ENCODE assay signal across 2 cellular contexts in the genomic region with DNA sequence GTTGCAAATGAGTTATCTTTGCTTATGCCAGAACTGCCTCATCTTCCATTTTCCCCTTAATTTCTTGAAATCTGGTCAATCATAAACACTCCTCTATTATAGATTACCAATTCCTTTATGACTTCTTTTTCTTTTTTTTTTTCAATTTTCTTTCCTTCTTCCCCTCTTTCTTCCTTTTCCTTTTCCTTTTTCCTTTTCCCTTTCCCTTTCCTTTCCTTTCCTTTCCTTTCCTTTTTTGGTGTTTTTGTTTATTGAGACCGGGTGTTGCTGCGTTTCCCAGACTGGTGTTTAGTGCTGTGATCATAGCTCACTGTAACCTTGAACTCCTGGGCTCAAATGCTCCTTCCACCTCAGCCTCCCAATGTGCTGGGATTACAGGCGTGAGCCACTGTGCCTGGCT.
TF ChIP-seq lines count a peak whose summit lies in the region.

No MANE protein-coding gene starts in this region.

TF ChIP-seq in GM23338, 12 proteins besides CTCF, POLR2A, EP300 and RAD21 (continued from another document):
- TF ChIP-seq ZNF462 (CRISPR knock-in tag; IDR thresholded peaks at IDR 0.05) (no peak), NANOG (IDR thresholded peaks at IDR 0.05; ENCODE audit: borderline replicate concordance) (no peak), CREB1 (CRISPR knock-in tag; IDR thresholded peaks at IDR 0.05; ENCODE audit: low read depth) (no peak)
- TF ChIP-seq, protein P1, sequence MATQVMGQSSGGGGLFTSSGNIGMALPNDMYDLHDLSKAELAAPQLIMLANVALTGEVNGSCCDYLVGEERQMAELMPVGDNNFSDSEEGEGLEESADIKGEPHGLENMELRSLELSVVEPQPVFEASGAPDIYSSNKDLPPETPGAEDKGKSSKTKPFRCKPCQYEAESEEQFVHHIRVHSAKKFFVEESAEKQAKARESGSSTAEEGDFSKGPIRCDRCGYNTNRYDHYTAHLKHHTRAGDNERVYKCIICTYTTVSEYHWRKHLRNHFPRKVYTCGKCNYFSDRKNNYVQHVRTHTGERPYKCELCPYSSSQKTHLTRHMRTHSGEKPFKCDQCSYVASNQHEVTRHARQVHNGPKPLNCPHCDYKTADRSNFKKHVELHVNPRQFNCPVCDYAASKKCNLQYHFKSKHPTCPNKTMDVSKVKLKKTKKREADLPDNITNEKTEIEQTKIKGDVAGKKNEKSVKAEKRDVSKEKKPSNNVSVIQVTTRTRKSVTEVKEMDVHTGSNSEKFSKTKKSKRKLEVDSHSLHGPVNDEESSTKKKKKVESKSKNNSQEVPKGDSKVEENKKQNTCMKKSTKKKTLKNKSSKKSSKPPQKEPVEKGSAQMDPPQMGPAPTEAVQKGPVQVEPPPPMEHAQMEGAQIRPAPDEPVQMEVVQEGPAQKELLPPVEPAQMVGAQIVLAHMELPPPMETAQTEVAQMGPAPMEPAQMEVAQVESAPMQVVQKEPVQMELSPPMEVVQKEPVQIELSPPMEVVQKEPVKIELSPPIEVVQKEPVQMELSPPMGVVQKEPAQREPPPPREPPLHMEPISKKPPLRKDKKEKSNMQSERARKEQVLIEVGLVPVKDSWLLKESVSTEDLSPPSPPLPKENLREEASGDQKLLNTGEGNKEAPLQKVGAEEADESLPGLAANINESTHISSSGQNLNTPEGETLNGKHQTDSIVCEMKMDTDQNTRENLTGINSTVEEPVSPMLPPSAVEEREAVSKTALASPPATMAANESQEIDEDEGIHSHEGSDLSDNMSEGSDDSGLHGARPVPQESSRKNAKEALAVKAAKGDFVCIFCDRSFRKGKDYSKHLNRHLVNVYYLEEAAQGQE (IDR thresholded peaks at IDR 0.05; ENCODE audit: unreplicated experiment), result no peak

TF ChIP-seq in WTC11, 78 proteins besides CTCF, POLR2A, EP300 and RAD21 (continued from another document):
- TF ChIP-seq, protein P2, sequence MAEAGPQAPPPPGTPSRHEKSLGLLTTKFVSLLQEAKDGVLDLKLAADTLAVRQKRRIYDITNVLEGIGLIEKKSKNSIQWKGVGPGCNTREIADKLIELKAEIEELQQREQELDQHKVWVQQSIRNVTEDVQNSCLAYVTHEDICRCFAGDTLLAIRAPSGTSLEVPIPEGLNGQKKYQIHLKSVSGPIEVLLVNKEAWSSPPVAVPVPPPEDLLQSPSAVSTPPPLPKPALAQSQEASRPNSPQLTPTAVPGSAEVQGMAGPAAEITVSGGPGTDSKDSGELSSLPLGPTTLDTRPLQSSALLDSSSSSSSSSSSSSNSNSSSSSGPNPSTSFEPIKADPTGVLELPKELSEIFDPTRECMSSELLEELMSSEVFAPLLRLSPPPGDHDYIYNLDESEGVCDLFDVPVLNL (CRISPR knock-in tag; IDR thresholded peaks at IDR 0.05; ENCODE audit: borderline replicate concordance, low read depth), result no peak
